Comparison of ENCODE assay signal across 27 cellular contexts in genomic region chr14:54784060-54784459, GRCh38.
A peak's percentile ranks its signal among the peaks of the same experiment; 100 is the strongest.
DNase-seq lines count a peak whose midpoint lies in the region; ATAC-seq and TF ChIP-seq lines count a peak whose summit lies in the region.
"Had no signal": no experiment of that assay in that cellular context is flagged by ENCODE, and none has a peak within 500 bp of the region (broad histone marks: within the 10 kb centered on the region; RNA-seq: fewer than 3 reads in every experiment).

No MANE protein-coding gene starts in this region.

- no peak overlapping the region for H3K27ac Mint-ChIP-seq in stimulated activated naive CD8-positive, alpha-beta T cell treated with anti-CD3 and anti-CD28 coated beads, Interleukin-15, amount 100 ng/mL, for 72 hours
- H3K27ac Mint-ChIP-seq in progenitor cell of endocrine pancreas, result peak overlapping the region; percentile 53
- H3K27ac Mint-ChIP-seq: activated CD4-positive, alpha-beta memory T cell treated with anti-CD3 and anti-CD28 coated beads for 36 hours; stimulated activated naive CD8-positive, alpha-beta T cell treated with anti-CD3 and anti-CD28 coated beads, Interleukin-15, Interleukin-2, amounts not matched to agents 100 ng/mL and 50 ng/mL, for 24 hours; T-cell had no signal

- ATAC-seq in stimulated activated naive CD8-positive, alpha-beta T cell treated with anti-CD3 and anti-CD28 coated beads, Interleukin-15, Interleukin-2, amounts not matched to agents 100 U/mL and 50 U/mL, for 24 hours, result peak; percentile 10
- ATAC-seq in stimulated activated naive CD8-positive, alpha-beta T cell treated with anti-CD3 and anti-CD28 coated beads, Interleukin-15, amount 100 ng/mL, for 72 hours, result no peak
- ATAC-seq in left ventricle myocardium superior, result peak; percentile 81
- no peak for ATAC-seq in GM18498 (IDR thresholded peaks at IDR 0.05; ENCODE audit: unreplicated experiment)
- ATAC-seq: esophagus mucosa, Panc1, T-cell had no signal

- no peaks in the 10 kb centered on the region for H3K9me3 Mint-ChIP-seq in stimulated activated naive CD8-positive, alpha-beta T cell treated with anti-CD3 and anti-CD28 coated beads, Interleukin-15, amount 100 ng/mL, for 72 hours
- no peaks in the 10 kb centered on the region for H3K9me3 Mint-ChIP-seq in progenitor cell of endocrine pancreas (ENCODE audit: low read depth)
- H3K9me3 Mint-ChIP-seq: activated CD4-positive, alpha-beta memory T cell treated with anti-CD3 and anti-CD28 coated beads for 36 hours; stimulated activated naive CD8-positive, alpha-beta T cell treated with anti-CD3 and anti-CD28 coated beads, Interleukin-15, Interleukin-2, amounts not matched to agents 100 ng/mL and 50 ng/mL, for 24 hours; T-cell had no signal

- peaks cover 12% of the 10 kb centered on the region for H3K4me1 Mint-ChIP-seq in stimulated activated naive CD8-positive, alpha-beta T cell treated with anti-CD3 and anti-CD28 coated beads, Interleukin-15, amount 100 ng/mL, for 72 hours
- no peaks in the 10 kb centered on the region for H3K4me1 Mint-ChIP-seq in progenitor cell of endocrine pancreas (ENCODE audit: low read depth)

- H3K36me3 Mint-ChIP-seq in progenitor cell of endocrine pancreas (ENCODE audit: insufficient read depth), result no peaks in the 10 kb centered on the region
- H3K36me3 Mint-ChIP-seq: activated CD4-positive, alpha-beta memory T cell treated with anti-CD3 and anti-CD28 coated beads for 36 hours; T-cell had no signal

- peaks cover 24% of the 10 kb centered on the region for H3K27me3 Mint-ChIP-seq in stimulated activated naive CD8-positive, alpha-beta T cell treated with anti-CD3 and anti-CD28 coated beads, Interleukin-15, amount 100 ng/mL, for 72 hours
- H3K27me3 Mint-ChIP-seq in progenitor cell of endocrine pancreas, result peaks cover 3% of the 10 kb centered on the region
- H3K27me3 Mint-ChIP-seq: activated CD4-positive, alpha-beta memory T cell treated with anti-CD3 and anti-CD28 coated beads for 36 hours; T-cell had no signal

- no peak for DNase-seq in stimulated activated naive CD8-positive, alpha-beta T cell treated with anti-CD3 and anti-CD28 coated beads, Interleukin-15, Interleukin-2, amounts not matched to agents 100 U/mL and 50 U/mL, for 24 hours
- DNase-seq in stimulated activated naive CD8-positive, alpha-beta T cell treated with anti-CD3 and anti-CD28 coated beads, Interleukin-15, amount 100 ng/mL, for 72 hours, result no peak
- DNase-seq in left ventricle myocardium superior, result peak; percentile 80
- DNase-seq in progenitor cell of endocrine pancreas (ENCODE audit: low spot score, unreplicated experiment), result no peak
- no peak for DNase-seq in SK-N-DZ (ENCODE audit: low spot score)
- DNase-seq in GM19240 (ENCODE audit: insufficient read length, low spot score), result no peak
- no peak for DNase-seq in epidermal melanocyte (ENCODE audit: insufficient read length, low spot score)
- DNase-seq: activated CD4-positive, alpha-beta memory T cell treated with anti-CD3 and anti-CD28 coated beads for 36 hours; activated CD4-positive, CD25-positive, alpha-beta regulatory T cell; activated effector memory CD4-positive, alpha-beta T cell treated with anti-CD3 and anti-CD28 coated beads, Interleukin-2, amount 50 U/mL, for 16 hours; activated T-cell treated with anti-CD3 and anti-CD28 coated beads for 4 hours; AML-193; COR-L47; DMS79; effector CD8-positive, alpha-beta T cell; foreskin melanocyte; Kasumi-1; NCI-H1694; NCI-H510A treated with DMSO at 0.1 percent for 48 hours; spleen; stimulated activated CD4-positive, alpha-beta T cell treated with anti-CD3 and anti-CD28 coated beads, Interleukin-4, amount 100 ng/mL, for 4 hours; T-cell; transverse colon had no signal

- TF ChIP-seq CTCF in progenitor cell of endocrine pancreas (IDR thresholded peaks at IDR 0.05; ENCODE audit: unreplicated experiment), result no peak

- H3K4me3 Mint-ChIP-seq in stimulated activated naive CD8-positive, alpha-beta T cell treated with anti-CD3 and anti-CD28 coated beads, Interleukin-15, amount 100 ng/mL, for 72 hours, result no peak overlapping the region
- no peak overlapping the region for H3K4me3 Mint-ChIP-seq in progenitor cell of endocrine pancreas (ENCODE audit: low read depth)
- H3K4me3 Mint-ChIP-seq: activated CD4-positive, alpha-beta memory T cell treated with anti-CD3 and anti-CD28 coated beads for 36 hours; stimulated activated naive CD8-positive, alpha-beta T cell treated with anti-CD3 and anti-CD28 coated beads, Interleukin-15, Interleukin-2, amounts not matched to agents 100 ng/mL and 50 ng/mL, for 24 hours; T-cell had no signal

- intact Hi-C loops in left ventricle myocardium superior (cut with micrococcal nuclease), result no loop called here

Comparison
In these comparisons a context has a peak if more than half of its experiments do, and no peak if none do; other contexts are left out.
1. ATAC-seq: peak in stimulated activated naive CD8-positive, alpha-beta T cell treated with anti-CD3 and anti-CD28 coated beads, Interleukin-15, Interleukin-2, amounts not matched to agents 100 U/mL and 50 U/mL, for 24 hours (single experiment) and left ventricle myocardium superior (single experiment); none in stimulated activated naive CD8-positive, alpha-beta T cell treated with anti-CD3 and anti-CD28 coated beads, Interleukin-15, amount 100 ng/mL, for 72 hours (single experiment) and GM18498 (single experiment).